Comparison of ENCODE assay signal across 1 cellular context in genomic region chr3:133089906-133090305, GRCh38.
TF ChIP-seq lines count a peak whose summit lies in the region.

No MANE protein-coding gene starts in this region.

TF ChIP-seq in GM23338, 12 proteins besides CTCF, POLR2A, EP300 and RAD21 (continued from another document):
- TF ChIP-seq REST (IDR thresholded peaks at IDR 0.05; ENCODE audit: unreplicated experiment) = no peak
- no peak for TF ChIP-seq STAT1 (IDR thresholded peaks at IDR 0.05; ENCODE audit: unreplicated experiment)
- TF ChIP-seq ZNF114 (CRISPR knock-in tag; IDR thresholded peaks at IDR 0.05) = no peak
- no peak for TF ChIP-seq CREB1 (CRISPR knock-in tag; IDR thresholded peaks at IDR 0.05; ENCODE audit: low read depth)
- no peak for TF ChIP-seq ZNF462 (CRISPR knock-in tag; IDR thresholded peaks at IDR 0.05)
- TF ChIP-seq JUNB (IDR thresholded peaks at IDR 0.05; ENCODE audit: unreplicated experiment) = no peak
